ENCODE assay signal across 1 cellular context in the genomic region with DNA sequence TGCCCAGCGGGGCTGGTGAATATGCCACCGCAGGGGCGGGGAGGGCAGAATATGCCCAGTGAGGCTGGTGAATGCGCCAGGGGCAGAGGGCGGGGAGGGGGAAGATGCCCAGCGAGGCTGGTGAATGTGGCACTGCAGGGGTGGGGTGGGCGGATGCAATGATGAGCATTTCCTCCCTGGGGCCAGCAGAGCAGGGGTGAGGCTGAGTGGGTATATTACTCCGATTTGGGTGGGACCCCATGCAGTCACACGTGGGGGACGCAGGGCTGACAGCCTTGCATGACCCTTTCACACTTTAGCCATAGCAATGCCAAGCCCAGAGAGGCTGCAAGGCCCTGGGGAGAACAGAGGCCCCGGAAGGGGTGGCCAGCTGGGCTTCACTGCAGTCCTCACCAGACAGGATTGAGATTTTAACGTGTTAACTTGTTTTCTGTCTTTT.
TF ChIP-seq lines count a peak whose summit lies in the region.

No MANE protein-coding gene starts in this region.

TF ChIP-seq in H1, 55 proteins besides CTCF, POLR2A, EP300 and RAD21:
- TF ChIP-seq TEAD4 (IDR thresholded peaks at IDR 0.05; ENCODE audit: low read depth, low read length) = no peak
- no peak for TF ChIP-seq BACH1 (IDR thresholded peaks at IDR 0.05; ENCODE audit: low read length)
- TF ChIP-seq, protein P1, sequence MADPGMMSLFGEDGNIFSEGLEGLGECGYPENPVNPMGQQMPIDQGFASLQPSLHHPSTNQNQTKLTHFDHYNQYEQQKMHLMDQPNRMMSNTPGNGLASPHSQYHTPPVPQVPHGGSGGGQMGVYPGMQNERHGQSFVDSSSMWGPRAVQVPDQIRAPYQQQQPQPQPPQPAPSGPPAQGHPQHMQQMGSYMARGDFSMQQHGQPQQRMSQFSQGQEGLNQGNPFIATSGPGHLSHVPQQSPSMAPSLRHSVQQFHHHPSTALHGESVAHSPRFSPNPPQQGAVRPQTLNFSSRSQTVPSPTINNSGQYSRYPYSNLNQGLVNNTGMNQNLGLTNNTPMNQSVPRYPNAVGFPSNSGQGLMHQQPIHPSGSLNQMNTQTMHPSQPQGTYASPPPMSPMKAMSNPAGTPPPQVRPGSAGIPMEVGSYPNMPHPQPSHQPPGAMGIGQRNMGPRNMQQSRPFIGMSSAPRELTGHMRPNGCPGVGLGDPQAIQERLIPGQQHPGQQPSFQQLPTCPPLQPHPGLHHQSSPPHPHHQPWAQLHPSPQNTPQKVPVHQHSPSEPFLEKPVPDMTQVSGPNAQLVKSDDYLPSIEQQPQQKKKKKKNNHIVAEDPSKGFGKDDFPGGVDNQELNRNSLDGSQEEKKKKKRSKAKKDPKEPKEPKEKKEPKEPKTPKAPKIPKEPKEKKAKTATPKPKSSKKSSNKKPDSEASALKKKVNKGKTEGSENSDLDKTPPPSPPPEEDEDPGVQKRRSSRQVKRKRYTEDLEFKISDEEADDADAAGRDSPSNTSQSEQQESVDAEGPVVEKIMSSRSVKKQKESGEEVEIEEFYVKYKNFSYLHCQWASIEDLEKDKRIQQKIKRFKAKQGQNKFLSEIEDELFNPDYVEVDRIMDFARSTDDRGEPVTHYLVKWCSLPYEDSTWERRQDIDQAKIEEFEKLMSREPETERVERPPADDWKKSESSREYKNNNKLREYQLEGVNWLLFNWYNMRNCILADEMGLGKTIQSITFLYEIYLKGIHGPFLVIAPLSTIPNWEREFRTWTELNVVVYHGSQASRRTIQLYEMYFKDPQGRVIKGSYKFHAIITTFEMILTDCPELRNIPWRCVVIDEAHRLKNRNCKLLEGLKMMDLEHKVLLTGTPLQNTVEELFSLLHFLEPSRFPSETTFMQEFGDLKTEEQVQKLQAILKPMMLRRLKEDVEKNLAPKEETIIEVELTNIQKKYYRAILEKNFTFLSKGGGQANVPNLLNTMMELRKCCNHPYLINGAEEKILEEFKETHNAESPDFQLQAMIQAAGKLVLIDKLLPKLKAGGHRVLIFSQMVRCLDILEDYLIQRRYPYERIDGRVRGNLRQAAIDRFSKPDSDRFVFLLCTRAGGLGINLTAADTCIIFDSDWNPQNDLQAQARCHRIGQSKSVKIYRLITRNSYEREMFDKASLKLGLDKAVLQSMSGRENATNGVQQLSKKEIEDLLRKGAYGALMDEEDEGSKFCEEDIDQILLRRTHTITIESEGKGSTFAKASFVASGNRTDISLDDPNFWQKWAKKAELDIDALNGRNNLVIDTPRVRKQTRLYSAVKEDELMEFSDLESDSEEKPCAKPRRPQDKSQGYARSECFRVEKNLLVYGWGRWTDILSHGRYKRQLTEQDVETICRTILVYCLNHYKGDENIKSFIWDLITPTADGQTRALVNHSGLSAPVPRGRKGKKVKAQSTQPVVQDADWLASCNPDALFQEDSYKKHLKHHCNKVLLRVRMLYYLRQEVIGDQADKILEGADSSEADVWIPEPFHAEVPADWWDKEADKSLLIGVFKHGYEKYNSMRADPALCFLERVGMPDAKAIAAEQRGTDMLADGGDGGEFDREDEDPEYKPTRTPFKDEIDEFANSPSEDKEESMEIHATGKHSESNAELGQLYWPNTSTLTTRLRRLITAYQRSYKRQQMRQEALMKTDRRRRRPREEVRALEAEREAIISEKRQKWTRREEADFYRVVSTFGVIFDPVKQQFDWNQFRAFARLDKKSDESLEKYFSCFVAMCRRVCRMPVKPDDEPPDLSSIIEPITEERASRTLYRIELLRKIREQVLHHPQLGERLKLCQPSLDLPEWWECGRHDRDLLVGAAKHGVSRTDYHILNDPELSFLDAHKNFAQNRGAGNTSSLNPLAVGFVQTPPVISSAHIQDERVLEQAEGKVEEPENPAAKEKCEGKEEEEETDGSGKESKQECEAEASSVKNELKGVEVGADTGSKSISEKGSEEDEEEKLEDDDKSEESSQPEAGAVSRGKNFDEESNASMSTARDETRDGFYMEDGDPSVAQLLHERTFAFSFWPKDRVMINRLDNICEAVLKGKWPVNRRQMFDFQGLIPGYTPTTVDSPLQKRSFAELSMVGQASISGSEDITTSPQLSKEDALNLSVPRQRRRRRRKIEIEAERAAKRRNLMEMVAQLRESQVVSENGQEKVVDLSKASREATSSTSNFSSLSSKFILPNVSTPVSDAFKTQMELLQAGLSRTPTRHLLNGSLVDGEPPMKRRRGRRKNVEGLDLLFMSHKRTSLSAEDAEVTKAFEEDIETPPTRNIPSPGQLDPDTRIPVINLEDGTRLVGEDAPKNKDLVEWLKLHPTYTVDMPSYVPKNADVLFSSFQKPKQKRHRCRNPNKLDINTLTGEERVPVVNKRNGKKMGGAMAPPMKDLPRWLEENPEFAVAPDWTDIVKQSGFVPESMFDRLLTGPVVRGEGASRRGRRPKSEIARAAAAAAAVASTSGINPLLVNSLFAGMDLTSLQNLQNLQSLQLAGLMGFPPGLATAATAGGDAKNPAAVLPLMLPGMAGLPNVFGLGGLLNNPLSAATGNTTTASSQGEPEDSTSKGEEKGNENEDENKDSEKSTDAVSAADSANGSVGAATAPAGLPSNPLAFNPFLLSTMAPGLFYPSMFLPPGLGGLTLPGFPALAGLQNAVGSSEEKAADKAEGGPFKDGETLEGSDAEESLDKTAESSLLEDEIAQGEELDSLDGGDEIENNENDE (IDR thresholded peaks at IDR 0.05; ENCODE audit: insufficient replicate concordance, low read length) = no peak
- no peak for TF ChIP-seq JUND (IDR thresholded peaks at IDR 0.05; ENCODE audit: low read length)
- no peak for TF ChIP-seq SP1 (IDR thresholded peaks at IDR 0.05; ENCODE audit: low read depth, low read length)
- no peak for TF ChIP-seq CHD2 (IDR thresholded peaks at IDR 0.05; ENCODE audit: low read length)
- no peak for TF ChIP-seq JUN (IDR thresholded peaks at IDR 0.05; ENCODE audit: low read depth, low read length)
- no peak for TF ChIP-seq NRF1 (IDR thresholded peaks at IDR 0.05; ENCODE audit: low read depth, low read length)
